ENCODE assay signal across 21 cellular contexts in the genomic region with DNA sequence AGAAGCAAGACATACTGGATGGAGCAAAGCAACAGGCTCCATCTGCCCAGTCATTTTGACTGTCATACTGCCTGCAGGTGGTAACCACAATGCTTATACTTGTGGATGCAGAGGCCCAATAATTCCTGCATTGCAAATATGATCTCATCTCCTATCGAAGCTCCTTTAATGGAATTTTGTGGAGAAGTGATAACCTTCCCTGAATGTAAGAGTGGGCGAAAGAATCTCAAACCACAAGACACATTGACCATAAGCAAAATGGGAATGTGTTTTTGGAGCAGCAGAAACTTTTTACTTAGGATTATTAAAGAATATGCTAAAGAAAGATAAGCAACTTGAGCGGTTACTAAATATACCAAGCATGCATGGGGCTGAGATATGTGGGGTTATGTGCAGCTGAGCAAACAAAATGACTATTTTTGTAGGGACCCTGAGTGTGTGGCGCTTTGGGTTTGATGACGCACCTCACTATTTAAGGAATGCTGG.
DNase-seq lines count a peak whose midpoint lies in the region; FAIRE-seq and TF ChIP-seq lines count a peak whose summit lies in the region.
"Had no signal": no experiment of that assay in that cellular context is flagged by ENCODE, and none has a peak within 500 bp of the region (broad histone marks: within the 10 kb centered on the region; RNA-seq: fewer than 3 reads in every experiment).

No MANE protein-coding gene starts in this region.

- H3K9me3 Mint-ChIP-seq in activated CD4-positive, alpha-beta memory T cell treated with anti-CD3 and anti-CD28 coated beads, Interleukin-2, amount 10 ng/mL, durations not matched to agents 7 days and 5 days: peaks cover 3% of the 10 kb centered on the region
- peaks cover 2% of the 10 kb centered on the region for H3K9me3 Mint-ChIP-seq in activated naive CD4-positive, alpha-beta T cell treated with anti-CD3 and anti-CD28 coated beads, Interleukin-2, amount 10 ng/mL, durations not matched to agents 7 days and 5 days
- H3K9me3 Mint-ChIP-seq: activated naive CD8-positive, alpha-beta T cell treated with anti-CD3 and anti-CD28 coated beads for 36 hours had no signal

- H3K36me3 Mint-ChIP-seq in activated CD4-positive, alpha-beta memory T cell treated with anti-CD3 and anti-CD28 coated beads, Interleukin-2, amount 10 ng/mL, durations not matched to agents 7 days and 5 days (ENCODE audit: low read depth): no peaks in the 10 kb centered on the region
- no peaks in the 10 kb centered on the region for H3K36me3 Mint-ChIP-seq in activated naive CD4-positive, alpha-beta T cell treated with anti-CD3 and anti-CD28 coated beads, Interleukin-2, amount 10 ng/mL, durations not matched to agents 7 days and 5 days
- H3K36me3 Mint-ChIP-seq: activated naive CD8-positive, alpha-beta T cell treated with anti-CD3 and anti-CD28 coated beads for 36 hours had no signal

- POLR2A ChIA-PET in activated CD4-positive, alpha-beta memory T cell treated with anti-CD3 and anti-CD28 coated beads, Interleukin-2, amount 10 ng/mL, durations not matched to agents 7 days and 5 days (lab: Charles Lee): no interaction called here

- peak overlapping the region; percentile 42 for H3K4me2 ChIP-seq in osteoblast (ENCODE audit: insufficient read depth, low read length)

- CTCF ChIA-PET in activated CD4-positive, alpha-beta memory T cell treated with anti-CD3 and anti-CD28 coated beads, Interleukin-2, amount 10 ng/mL, durations not matched to agents 7 days and 5 days (lab: Charles Lee): no interaction called here
- CTCF ChIA-PET in activated naive CD4-positive, alpha-beta T cell treated with anti-CD3 and anti-CD28 coated beads, Interleukin-2, amount 10 ng/mL, durations not matched to agents 7 days and 5 days (lab: Charles Lee): no interaction called here

- H3K79me2 ChIP-seq in osteoblast (ENCODE audit: insufficient read depth, low read length): peaks cover 10% of the 10 kb centered on the region

- H2AFZ ChIP-seq in osteoblast (ENCODE audit: low read length): no peak overlapping the region

- H3K4me3 Mint-ChIP-seq in activated CD4-positive, alpha-beta memory T cell treated with anti-CD3 and anti-CD28 coated beads, Interleukin-2, amount 10 ng/mL, durations not matched to agents 7 days and 5 days: no peak overlapping the region
- H3K4me3 Mint-ChIP-seq in activated naive CD4-positive, alpha-beta T cell treated with anti-CD3 and anti-CD28 coated beads, Interleukin-2, amount 10 ng/mL, durations not matched to agents 7 days and 5 days: no peak overlapping the region
- H3K4me3 Mint-ChIP-seq: activated B cell treated with CpG ODN at 0.5 μM for 24 hours; activated naive CD8-positive, alpha-beta T cell treated with anti-CD3 and anti-CD28 coated beads for 36 hours; activated T-cell treated with anti-CD3 and anti-CD28 coated beads, Interleukin-2, amount 50 U/mL, for 72 hours; naive thymus-derived CD4-positive, alpha-beta T cell; T-helper 17 cell had no signal

- no peaks in the 10 kb centered on the region for H3K27me3 ChIP-seq in osteoblast (ENCODE audit: insufficient read depth, low read length)
- H3K27me3 ChIP-seq: gastroesophageal sphincter, tibial nerve had no signal

- TF ChIP-seq CTCF in cardiac fibroblast (IDR thresholded peaks at IDR 0.05; ENCODE audit: low read depth, low read length) (no peak), osteoblast (IDR thresholded peaks at IDR 0.05; ENCODE audit: extremely low read depth, low read depth, low read length) (no peak)

- no peaks in the 10 kb centered on the region for H3K4me1 Mint-ChIP-seq in activated CD4-positive, alpha-beta memory T cell treated with anti-CD3 and anti-CD28 coated beads, Interleukin-2, amount 10 ng/mL, durations not matched to agents 7 days and 5 days
- no peaks in the 10 kb centered on the region for H3K4me1 Mint-ChIP-seq in activated naive CD4-positive, alpha-beta T cell treated with anti-CD3 and anti-CD28 coated beads, Interleukin-2, amount 10 ng/mL, durations not matched to agents 7 days and 5 days
- H3K4me1 Mint-ChIP-seq: activated B cell treated with CpG ODN at 0.5 μM for 24 hours; activated naive CD8-positive, alpha-beta T cell treated with anti-CD3 and anti-CD28 coated beads for 36 hours; T-helper 17 cell had no signal

- H3K9me3 ChIP-seq in osteoblast (ENCODE audit: low read depth, low read length): no peaks in the 10 kb centered on the region
- H3K9me3 ChIP-seq: gastroesophageal sphincter, HAP-1, lower lobe of right lung, tibial nerve had no signal

- H3K27me3 Mint-ChIP-seq in activated CD4-positive, alpha-beta memory T cell treated with anti-CD3 and anti-CD28 coated beads, Interleukin-2, amount 10 ng/mL, durations not matched to agents 7 days and 5 days: peaks cover 12% of the 10 kb centered on the region
- H3K27me3 Mint-ChIP-seq in activated naive CD4-positive, alpha-beta T cell treated with anti-CD3 and anti-CD28 coated beads, Interleukin-2, amount 10 ng/mL, durations not matched to agents 7 days and 5 days: no peaks in the 10 kb centered on the region
- H3K27me3 Mint-ChIP-seq: activated B cell treated with CpG ODN at 0.5 μM for 24 hours; activated naive CD8-positive, alpha-beta T cell treated with anti-CD3 and anti-CD28 coated beads for 36 hours had no signal

- H3K4me3 ChIP-seq in cardiac fibroblast (replicated peaks in 1 of 2; ENCODE audit: low read depth in 2 of 2, low read length in 2 of 2): no peak overlapping the region
- no peak overlapping the region for H3K4me3 ChIP-seq in osteoblast (ENCODE audit: insufficient read depth, low read length)
- H3K4me3 ChIP-seq: gastroesophageal sphincter, HAP-1, lower lobe of right lung, tibial nerve had no signal

- DNase-seq in H54 (ENCODE audit: insufficient read length, low spot score): peak; percentile 44
- peak; percentile 55 to 67 for DNase-seq in SHP77 (lab: John Stamatoyannopoulos, UW)
- peak; percentile 68 to 87 for DNase-seq in cardiac fibroblast (ENCODE audit: low read depth in 2 of 2)
- DNase-seq in osteoblast (ENCODE audit: insufficient read length, low spot score, missing footprints): peak; percentile 78
- DNase-seq in NCI-H2029 treated with DMSO at 0.1 percent for 48 hours (lab: John Stamatoyannopoulos, UW): no peak
- no peak for DNase-seq in central memory CD4-positive, alpha-beta T cell
- no peak for DNase-seq in activated CD4-positive, alpha-beta memory T cell treated with anti-CD3 and anti-CD28 coated beads, Interleukin-2, amount 10 ng/mL, durations not matched to agents 7 days and 5 days
- no peak for DNase-seq in activated naive CD4-positive, alpha-beta T cell treated with anti-CD3 and anti-CD28 coated beads, Interleukin-2, amount 10 ng/mL, durations not matched to agents 7 days and 5 days
- DNase-seq: activated B cell treated with CpG ODN at 0.5 μM for 24 hours; activated naive CD8-positive, alpha-beta T cell treated with anti-CD3 and anti-CD28 coated beads for 36 hours; activated T-cell treated with anti-CD3 and anti-CD28 coated beads, Interleukin-2, amount 50 U/mL, for 72 hours; lower lobe of right lung; naive thymus-derived CD4-positive, alpha-beta T cell; NCI-H1694 treated with DMSO at 0.1 percent for 48 hours; NCI-H446 treated with DMSO at 0.1 percent for 48 hours; stimulated activated naive CD4-positive, alpha-beta T cell; T-helper 17 cell had no signal

- peaks cover 3% of the 10 kb centered on the region for H3K36me3 ChIP-seq in osteoblast (ENCODE audit: insufficient read depth, low read length)
- H3K36me3 ChIP-seq: gastroesophageal sphincter, HAP-1, lower lobe of right lung, tibial nerve had no signal

- TF ChIP-seq POLR2A in H54 (IDR thresholded peaks at IDR 0.05; ENCODE audit: low read depth, low read length): no peak

- peak; percentile 84 for FAIRE-seq in H54 (lab: Jason Lieb, UNC)
- FAIRE-seq: D721Med had no signal

- peaks cover 46% of the 10 kb centered on the region for H3K4me1 ChIP-seq in osteoblast (ENCODE audit: insufficient read depth, low read length)
- H3K4me1 ChIP-seq: gastroesophageal sphincter, HAP-1, lower lobe of right lung, tibial nerve had no signal

- H4K20me1 ChIP-seq in osteoblast (ENCODE audit: insufficient read depth, low read length): no peaks in the 10 kb centered on the region

- peak overlapping the region; percentile 95 for H3K27ac ChIP-seq in osteoblast (ENCODE audit: low read depth, low read length)
- H3K27ac ChIP-seq: gastroesophageal sphincter, lower lobe of right lung, tibial nerve had no signal

- no peak overlapping the region for H3K27ac Mint-ChIP-seq in activated CD4-positive, alpha-beta memory T cell treated with anti-CD3 and anti-CD28 coated beads, Interleukin-2, amount 10 ng/mL, durations not matched to agents 7 days and 5 days
- no peak overlapping the region for H3K27ac Mint-ChIP-seq in activated naive CD4-positive, alpha-beta T cell treated with anti-CD3 and anti-CD28 coated beads, Interleukin-2, amount 10 ng/mL, durations not matched to agents 7 days and 5 days
- H3K27ac Mint-ChIP-seq: activated B cell treated with CpG ODN at 0.5 μM for 24 hours; activated naive CD8-positive, alpha-beta T cell treated with anti-CD3 and anti-CD28 coated beads for 36 hours; activated T-cell treated with anti-CD3 and anti-CD28 coated beads, Interleukin-2, amount 50 U/mL, for 72 hours; naive thymus-derived CD4-positive, alpha-beta T cell; T-helper 17 cell had no signal

Comparison
In these comparisons a context has a peak if more than half of its experiments do, and no peak if none do; other contexts are left out.
1. DNase-seq: peak in H54 (single experiment), SHP77 (2 of 2), cardiac fibroblast (2 of 2) and osteoblast (single experiment); none in NCI-H2029 treated with DMSO at 0.1 percent for 48 hours (single experiment), central memory CD4-positive, alpha-beta T cell (single experiment), activated CD4-positive, alpha-beta memory T cell treated with anti-CD3 and anti-CD28 coated beads, Interleukin-2, amount 10 ng/mL, durations not matched to agents 7 days and 5 days (single experiment) and activated naive CD4-positive, alpha-beta T cell treated with anti-CD3 and anti-CD28 coated beads, Interleukin-2, amount 10 ng/mL, durations not matched to agents 7 days and 5 days (single experiment).